In the genomic region with DNA sequence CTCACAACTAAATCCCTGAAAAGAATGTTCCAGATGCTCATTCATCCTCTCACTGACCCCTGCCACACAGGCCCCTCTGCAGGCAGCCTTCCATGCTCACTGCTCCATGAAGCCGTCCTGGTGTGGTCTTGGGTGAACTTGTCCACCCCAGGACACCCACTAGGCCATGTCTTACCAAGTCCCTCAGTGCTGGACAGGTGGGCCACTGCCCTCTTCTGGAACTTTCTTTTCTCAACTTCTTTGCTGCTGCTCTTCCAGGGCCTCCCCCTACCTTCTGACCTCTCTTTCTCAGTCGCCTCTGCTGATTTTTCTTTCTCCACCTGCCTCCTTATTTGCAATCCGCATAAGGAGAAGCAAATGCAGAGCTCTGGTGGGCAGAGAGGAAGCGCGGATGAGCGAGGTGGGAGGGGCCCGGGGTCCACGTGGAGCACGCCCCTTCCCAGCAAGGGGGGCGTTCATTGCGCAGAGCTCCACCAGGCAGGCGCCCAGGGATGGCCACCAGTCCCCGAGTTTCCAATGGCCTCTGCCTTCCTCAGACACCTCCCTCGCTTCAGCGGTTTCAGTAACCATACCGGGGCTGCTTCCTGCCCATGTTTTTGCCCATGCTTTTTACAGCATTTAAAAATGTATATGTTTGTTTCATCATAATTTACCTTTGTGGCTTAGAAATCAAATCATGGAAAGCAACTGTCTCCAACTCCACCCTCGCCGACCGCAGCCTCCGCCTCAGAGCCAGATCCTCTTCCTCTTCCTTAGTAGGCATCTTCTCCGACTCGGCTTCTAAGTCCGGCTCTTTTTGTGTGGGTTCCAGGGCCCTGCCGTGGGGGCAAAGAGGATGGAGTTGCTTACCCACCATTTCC, we compare ENCODE assay signal across 17 cellular contexts.
DNase-seq lines count a peak whose midpoint lies in the region; ATAC-seq lines count a peak whose summit lies in the region.
"Had no signal": no experiment of that assay in that cellular context is flagged by ENCODE, and none has a peak within 500 bp of the region (broad histone marks: within the 10 kb centered on the region; RNA-seq: fewer than 3 reads in every experiment).

No MANE protein-coding gene starts in this region.

- H3K9me3 Mint-ChIP-seq in CD8-positive, alpha-beta memory T cell = peaks cover 8 to 18% (median 13%) of the 10 kb centered on the region in 5 donors
- H3K9me3 Mint-ChIP-seq in IgD-negative memory B cell = peaks cover 5 to 11% (median 8%) of the 10 kb centered on the region in 3 donors

- H3K4me3 ChIP-seq in CD8-positive, alpha-beta memory T cell (ENCODE audit: low read length) = no peak overlapping the region
- H3K4me3 ChIP-seq in mononuclear cell (ENCODE audit: low read length) = peak overlapping the region; percentile 31
- H3K4me3 ChIP-seq: lower lobe of right lung, psoas muscle, thyroid gland had no signal

- peak overlapping the region in 7 of 8 donors; percentile 7 to 98 (median 77) for H3K27ac Mint-ChIP-seq in CD8-positive, alpha-beta memory T cell
- peak overlapping the region in 2 of 3 donors; percentile 54 to 92 for H3K27ac Mint-ChIP-seq in IgD-negative memory B cell

- DNase-seq in CD8-positive, alpha-beta memory T cell = peak in 2 of 5 donors; percentile 2 to 14
- DNase-seq in activated T-cell treated with anti-CD3 and anti-CD28 coated beads, Interleukin-2, amount 50 U/mL, for 48 hours = peak; percentile 34 to 36
- no peak for DNase-seq in NCI-H345 (lab: John Stamatoyannopoulos, UW)
- DNase-seq in NCI-H748 (lab: John Stamatoyannopoulos, UW; ENCODE audit: unreplicated experiment) = no peak
- DNase-seq in NCI-H1048 (lab: John Stamatoyannopoulos, UW) = no peak
- DNase-seq: aorta; head of caudate nucleus; lower lobe of right lung; NCI-H226; psoas muscle; SHP77; stimulated activated CD4-positive, alpha-beta T cell treated with anti-CD3 and anti-CD28 coated beads, Interleukin-4, amount 100 ng/mL, for 4 hours; thyroid gland had no signal

- POLR2A ChIA-PET in CD8-positive, alpha-beta memory T cell (lab: Charles Lee) = interaction anchor here (0.6 kb wide), 1 partner anchor 11 kb away, joined by 3 read pairs; no protein-coding TSS in a partner anchor

- peaks cover 0 to 1% of the 10 kb centered on the region in 2 donors for H3K27me3 Mint-ChIP-seq in CD8-positive, alpha-beta memory T cell
- no peaks in the 10 kb centered on the region for H3K27me3 Mint-ChIP-seq in IgD-negative memory B cell
- H3K27me3 Mint-ChIP-seq: CD4-positive, CD25-positive, alpha-beta regulatory T cell had no signal

- peaks cover 4 to 26% (median 4%) of the 10 kb centered on the region in 3 donors for H3K36me3 Mint-ChIP-seq in CD8-positive, alpha-beta memory T cell
- H3K36me3 Mint-ChIP-seq in IgD-negative memory B cell = peaks cover 15% of the 10 kb centered on the region

- CTCF ChIA-PET in CD8-positive, alpha-beta memory T cell (lab: Charles Lee) = no interaction called here

- H3K4me1 ChIP-seq in CD8-positive, alpha-beta memory T cell (ENCODE audit: insufficient read depth, low read length) = peaks cover 4% of the 10 kb centered on the region
- peaks cover 18% of the 10 kb centered on the region for H3K4me1 ChIP-seq in mononuclear cell (ENCODE audit: insufficient read depth, low read length)
- H3K4me1 ChIP-seq: lower lobe of right lung, thyroid gland had no signal

- no peaks in the 10 kb centered on the region for H3K36me3 ChIP-seq in CD8-positive, alpha-beta memory T cell (ENCODE audit: insufficient read depth, low read length)
- H3K36me3 ChIP-seq: lower lobe of right lung, thyroid gland had no signal

- no peak overlapping the region for H3K27ac ChIP-seq in CD8-positive, alpha-beta memory T cell (ENCODE audit: low read depth, low read length)
- H3K27ac ChIP-seq: lower lobe of right lung, psoas muscle, thyroid gland had no signal

- no peaks in the 10 kb centered on the region for H3K27me3 ChIP-seq in CD8-positive, alpha-beta memory T cell (ENCODE audit: insufficient read depth, low read length, poor library complexity, severe bottlenecking)
- H3K27me3 ChIP-seq in mononuclear cell (ENCODE audit: insufficient read depth, low read length) = no peaks in the 10 kb centered on the region
- H3K27me3 ChIP-seq: thyroid gland had no signal

- no peak for ATAC-seq in GM18498 (IDR thresholded peaks at IDR 0.05; ENCODE audit: unreplicated experiment)
- ATAC-seq: psoas muscle had no signal

- peaks cover 6% of the 10 kb centered on the region for H3K9me3 ChIP-seq in CD8-positive, alpha-beta memory T cell (ENCODE audit: low read length)
- peaks cover 9% of the 10 kb centered on the region for H3K9me3 ChIP-seq in mononuclear cell (ENCODE audit: low read depth, low read length)
- H3K9me3 ChIP-seq: thyroid gland had no signal

- H3K4me3 Mint-ChIP-seq in CD8-positive, alpha-beta memory T cell = peak overlapping the region; percentile 64 to 92 (median 80)
- H3K4me3 Mint-ChIP-seq in IgD-negative memory B cell = peak overlapping the region; percentile 63 to 92 (median 82)

- peaks cover 8 to 15% (median 14%) of the 10 kb centered on the region in 3 donors for H3K4me1 Mint-ChIP-seq in CD8-positive, alpha-beta memory T cell
- peaks cover 20 to 42% (median 29%) of the 10 kb centered on the region in 3 donors for H3K4me1 Mint-ChIP-seq in IgD-negative memory B cell

Comparison
In these comparisons a context has a peak if more than half of its experiments do, and no peak if none do; other contexts are left out.
1. DNase-seq: peak in activated T-cell treated with anti-CD3 and anti-CD28 coated beads, Interleukin-2, amount 50 U/mL, for 48 hours (2 of 2); none in NCI-H345 (single experiment), NCI-H748 (single experiment) and NCI-H1048 (single experiment).